13 cellular contexts compared by ENCODE assay signal in the genomic region with DNA sequence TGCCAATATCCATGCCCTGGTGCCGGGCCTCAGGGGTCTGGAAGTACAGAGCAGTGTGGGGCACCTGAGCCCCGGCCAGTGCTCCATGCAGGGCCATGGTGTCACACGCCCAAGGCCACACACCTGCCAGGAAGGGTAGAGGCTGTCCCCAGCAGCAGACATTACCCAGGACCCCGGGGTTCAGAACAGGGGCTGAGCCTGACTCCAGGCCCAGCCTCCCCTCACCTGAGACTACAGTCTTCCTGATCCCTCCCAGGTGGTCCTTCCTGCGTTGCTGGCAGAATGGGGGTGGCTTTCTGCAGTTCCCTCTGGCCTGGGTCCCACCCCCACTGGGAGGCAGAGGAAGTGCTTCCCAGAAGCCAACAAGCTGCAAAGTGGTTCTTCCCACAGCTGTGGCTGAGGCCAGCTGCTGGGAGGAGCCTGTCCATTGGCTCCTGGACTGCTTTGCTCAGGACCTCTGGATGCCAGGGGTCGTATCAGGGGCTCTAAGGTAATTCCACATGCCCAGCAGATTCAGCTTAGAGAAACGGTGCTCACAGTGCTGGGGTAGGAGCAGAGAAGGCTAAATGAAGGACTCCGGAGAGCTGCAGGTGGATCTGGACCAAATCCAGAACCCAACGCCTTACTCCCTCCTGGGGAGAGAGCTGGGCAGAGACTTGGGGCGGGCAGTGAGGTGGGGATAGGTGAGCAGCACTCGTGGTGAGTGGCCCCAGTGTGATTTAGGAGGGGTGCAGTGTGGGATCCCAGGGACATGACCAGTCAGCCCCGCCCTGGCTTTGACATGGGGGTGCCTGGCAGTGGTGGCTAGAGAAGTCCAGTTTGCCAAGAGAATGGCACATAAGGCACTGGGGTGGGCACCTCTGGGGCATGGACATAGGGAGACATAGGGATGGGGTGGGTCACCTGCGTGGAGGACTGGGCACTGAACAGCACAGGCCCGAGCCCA. TPM values are rescaled to one million over a fixed set of nuclear protein-coding genes. Genes with fewer than 3 reads are reported as not detected.
DNase-seq lines count a peak whose midpoint lies in the region; ATAC-seq and TF ChIP-seq lines count a peak whose summit lies in the region.
"Had no signal": no experiment of that assay in that cellular context is flagged by ENCODE, and none has a peak within 500 bp of the region (broad histone marks: within the 10 kb centered on the region; RNA-seq: fewer than 3 reads in every experiment).

No MANE protein-coding gene starts in this region.

- H3K4me1 Mint-ChIP-seq in neural progenitor cell, result peaks cover 17% of the 10 kb centered on the region
- H3K4me1 Mint-ChIP-seq in activated T-helper 2 cell treated with anti-CD3 and anti-CD28 coated beads, Interferon-gamma antibody, Interleukin-2, Interleukin-4, amounts not matched to agents 10 μg/mL and 5 μg/mL and 100 μg/mL, durations not matched to agents 14 hours and 24 hours and 36 hours (ENCODE audit: low read depth), result no peaks in the 10 kb centered on the region

- peak overlapping the region; percentile 90 for H3K27ac Mint-ChIP-seq in neural progenitor cell
- H3K27ac Mint-ChIP-seq in activated T-helper 2 cell treated with anti-CD3 and anti-CD28 coated beads, Interferon-gamma antibody, Interleukin-2, Interleukin-4, amounts not matched to agents 10 μg/mL and 5 μg/mL and 100 μg/mL, durations not matched to agents 14 hours and 24 hours and 36 hours, result no peak overlapping the region

- no peaks in the 10 kb centered on the region for H3F3A ChIP-seq in neural progenitor cell (ENCODE audit: low read depth)

- no peaks in the 10 kb centered on the region for H3K9me3 Mint-ChIP-seq in neural progenitor cell
- no peaks in the 10 kb centered on the region for H3K9me3 Mint-ChIP-seq in activated T-helper 2 cell treated with anti-CD3 and anti-CD28 coated beads, Interferon-gamma antibody, Interleukin-2, Interleukin-4, amounts not matched to agents 10 μg/mL and 5 μg/mL and 100 μg/mL, durations not matched to agents 14 hours and 24 hours and 36 hours

- no peak overlapping the region for H3K4me3 ChIP-seq in HEK293 (ENCODE audit: low read depth, low read length)
- no peak overlapping the region for H3K4me3 ChIP-seq in neural progenitor cell
- H3K4me3 ChIP-seq: ovary, testis had no signal

- H3K36me3 ChIP-seq in HEK293 (ENCODE audit: control insufficient read depth in 2 of 2, insufficient read depth in 1 of 2, low read length in 2 of 2) (peaks cover 0 to 31% of the 10 kb centered on the region in 2 experiments; a peak in 1 of 3 replicates), neural progenitor cell (no peaks in the 10 kb centered on the region)
- H3K36me3 ChIP-seq: ovary had no signal

- CTCF ChIA-PET in HEK293 (lab: Yijun Ruan, JAX), result interaction anchor here (0.7 kb wide), 2 partner anchors 135 to 159 kb away, joined by 3 to 4 read pairs; no protein-coding TSS in a partner anchor

- H2AFZ ChIP-seq in neural progenitor cell (replicated peaks), result no peak overlapping the region

- H3K4me2 ChIP-seq in neural progenitor cell, result no peak overlapping the region

- H3K27ac ChIP-seq in HEK293 (ENCODE audit: extremely low read depth, low read depth, low read length) (no peak overlapping the region), neural progenitor cell (no peak overlapping the region)
- H3K27ac ChIP-seq: ovary, testis had no signal

- H3K9ac ChIP-seq in neural progenitor cell, result no peak overlapping the region

- H3K4me3 Mint-ChIP-seq in neural progenitor cell, result peak overlapping the region; percentile 19
- no peak overlapping the region for H3K4me3 Mint-ChIP-seq in activated T-helper 2 cell treated with anti-CD3 and anti-CD28 coated beads, Interferon-gamma antibody, Interleukin-2, Interleukin-4, amounts not matched to agents 10 μg/mL and 5 μg/mL and 100 μg/mL, durations not matched to agents 14 hours and 24 hours and 36 hours (ENCODE audit: low read depth)

- H3K27me3 Mint-ChIP-seq in neural progenitor cell (ENCODE audit: insufficient read depth, low read depth), result peaks cover 8% of the 10 kb centered on the region
- no peaks in the 10 kb centered on the region for H3K27me3 Mint-ChIP-seq in activated T-helper 2 cell treated with anti-CD3 and anti-CD28 coated beads, Interferon-gamma antibody, Interleukin-2, Interleukin-4, amounts not matched to agents 10 μg/mL and 5 μg/mL and 100 μg/mL, durations not matched to agents 14 hours and 24 hours and 36 hours (ENCODE audit: low read depth)

- H3K36me3 Mint-ChIP-seq in neural progenitor cell, result peaks cover 5% of the 10 kb centered on the region
- H3K36me3 Mint-ChIP-seq in activated T-helper 2 cell treated with anti-CD3 and anti-CD28 coated beads, Interferon-gamma antibody, Interleukin-2, Interleukin-4, amounts not matched to agents 10 μg/mL and 5 μg/mL and 100 μg/mL, durations not matched to agents 14 hours and 24 hours and 36 hours (ENCODE audit: low read depth), result peaks cover 40% of the 10 kb centered on the region

- no peaks in the 10 kb centered on the region for H3K9me3 ChIP-seq in HEK293 (ENCODE audit: control insufficient read depth, insufficient read depth, low read depth, low read length)
- H3K9me3 ChIP-seq in neural progenitor cell (ENCODE audit: low read depth), result no peaks in the 10 kb centered on the region
- H3K9me3 ChIP-seq: ovary, testis had no signal

- intact Hi-C loops in activated T-helper 2 cell treated with anti-CD3 and anti-CD28 coated beads, Interferon-gamma antibody, Interleukin-2, Interleukin-4, amounts not matched to agents 10 μg/mL and 5 μg/mL and 100 μg/mL, durations not matched to agents 14 hours and 24 hours and 36 hours (cut with micrococcal nuclease), result no loop called here

- H3K79me2 ChIP-seq in neural progenitor cell (ENCODE audit: low read depth), result no peaks in the 10 kb centered on the region

- TF ChIP-seq CTCF in HEK293 (tag by site-specific recombination; IDR thresholded peaks at IDR 0.05) (no peak), neural progenitor cell (IDR thresholded peaks at IDR 0.05) (no peak)

- DNase-seq in COR-L47 (lab: John Stamatoyannopoulos, UW) (peak; percentile 60), dermis blood vessel endothelial cell (peak; percentile 15), neural progenitor cell (ENCODE audit: low spot score) (no peak)
- DNase-seq in central memory CD4-positive, alpha-beta T cell, result no peak
- no peak for DNase-seq in activated T-helper 2 cell treated with anti-CD3 and anti-CD28 coated beads, Interferon-gamma antibody, Interleukin-2, Interleukin-4, amounts not matched to agents 10 μg/mL and 5 μg/mL and 100 μg/mL, durations not matched to agents 14 hours and 24 hours and 36 hours (ENCODE audit: low spot score)
- DNase-seq: activated CD4-positive, CD25-positive, alpha-beta regulatory T cell treated with anti-CD3 and anti-CD28 coated beads, Interleukin-2, amount 50 U/mL, for 72 hours; Kasumi-1; NCI-H2227 treated with DMSO at 0.1 percent for 48 hours; stimulated activated CD4-positive, alpha-beta T cell treated with anti-CD3 and anti-CD28 coated beads, Interleukin-4, amount 100 ng/mL, for 24 hours; testis had no signal

- no peak for ATAC-seq in GM18861 (IDR thresholded peaks at IDR 0.05; ENCODE audit: unreplicated experiment)

- POLR2A ChIA-PET in HEK293 (lab: Yijun Ruan, JAX), result interaction anchor here (0.7 to 0.9 kb wide), 2 partner anchors 8 to 13 kb away, joined by 3 to 4 read pairs; no protein-coding TSS in a partner anchor

- no peaks in the 10 kb centered on the region for H4K20me1 ChIP-seq in neural progenitor cell (ENCODE audit: low read depth)

- no peaks in the 10 kb centered on the region for H3K27me3 ChIP-seq in neural progenitor cell
- H3K27me3 ChIP-seq: ovary, testis had no signal

- no peaks in the 10 kb centered on the region for H3K4me1 ChIP-seq in HEK293 (ENCODE audit: control insufficient read depth, insufficient read depth, low read length)
- peaks cover 3% of the 10 kb centered on the region for H3K4me1 ChIP-seq in neural progenitor cell
- H3K4me1 ChIP-seq: testis had no signal

TF ChIP-seq in HEK293, 187 proteins besides CTCF, POLR2A, EP300 and RAD21:
- TF ChIP-seq GLIS1 (tag by site-specific recombination; IDR thresholded peaks at IDR 0.05), result peak; percentile 13; the same call in 1 of the 2 replicates
- no peak for TF ChIP-seq ZNF433 (tag by site-specific recombination; IDR thresholded peaks at IDR 0.05; ENCODE audit: low read depth)

RNA-seq across cellular contexts. Expression of a gene that starts 12.6 kb away (rescaled TPM):
- total RNA-seq in dermis blood vessel endothelial cell, result 81.3 and 110 TPM in 2 replicates
- total RNA-seq in neural progenitor cell (ENCODE audit: low replicate concordance), result 10.7 and 19.4 TPM in 2 replicates
- total RNA-seq in activated T-helper 2 cell treated with anti-CD3 and anti-CD28 coated beads, Interferon-gamma antibody, Interleukin-2, Interleukin-4, amounts not matched to agents 10 μg/mL and 5 μg/mL and 100 μg/mL, durations not matched to agents 14 hours and 24 hours and 36 hours, result 148 and 154 TPM in 2 replicates

RNA-seq across cellular contexts. Expression of a gene that starts 21.0 kb away (rescaled TPM):
- total RNA-seq in dermis blood vessel endothelial cell, result 104 and 109 TPM in 2 replicates
- total RNA-seq in neural progenitor cell (ENCODE audit: low replicate concordance), result 46.7 and 149 TPM in 2 replicates
- 125 and 139 TPM in 2 replicates for total RNA-seq in activated T-helper 2 cell treated with anti-CD3 and anti-CD28 coated beads, Interferon-gamma antibody, Interleukin-2, Interleukin-4, amounts not matched to agents 10 μg/mL and 5 μg/mL and 100 μg/mL, durations not matched to agents 14 hours and 24 hours and 36 hours

RNA-seq across cellular contexts. Expression of a gene that starts 41.3 kb away (rescaled TPM):
- 0.65 and 0.68 TPM in 2 replicates for total RNA-seq in dermis blood vessel endothelial cell
- total RNA-seq in neural progenitor cell (ENCODE audit: low replicate concordance), result 0.12 TPM in 1 of 2 replicates, not detected in the other
- total RNA-seq in activated T-helper 2 cell treated with anti-CD3 and anti-CD28 coated beads, Interferon-gamma antibody, Interleukin-2, Interleukin-4, amounts not matched to agents 10 μg/mL and 5 μg/mL and 100 μg/mL, durations not matched to agents 14 hours and 24 hours and 36 hours, result not detected in 2 replicates

RNA-seq across cellular contexts. Expression of a gene that starts 47.6 kb away (rescaled TPM):
- total RNA-seq in dermis blood vessel endothelial cell (21.1 and 23.3 TPM in 2 replicates), neural progenitor cell (ENCODE audit: low replicate concordance) (8.8 and 11.1 TPM in 2 replicates)
- total RNA-seq in activated T-helper 2 cell treated with anti-CD3 and anti-CD28 coated beads, Interferon-gamma antibody, Interleukin-2, Interleukin-4, amounts not matched to agents 10 μg/mL and 5 μg/mL and 100 μg/mL, durations not matched to agents 14 hours and 24 hours and 36 hours, result 12.3 and 14.1 TPM in 2 replicates

Comparison
In these comparisons a context has a peak if more than half of its experiments do, and no peak if none do; other contexts are left out.
1. DNase-seq: peak in COR-L47 (single experiment) and dermis blood vessel endothelial cell (single experiment); none in neural progenitor cell (single experiment), central memory CD4-positive, alpha-beta T cell (single experiment) and activated T-helper 2 cell treated with anti-CD3 and anti-CD28 coated beads, Interferon-gamma antibody, Interleukin-2, Interleukin-4, amounts not matched to agents 10 μg/mL and 5 μg/mL and 100 μg/mL, durations not matched to agents 14 hours and 24 hours and 36 hours (single experiment).